8 cellular contexts compared by ENCODE assay signal in genomic region chr14:68979021-68979721, GRCh38. TPM values are rescaled to one million over a fixed set of nuclear protein-coding genes. Genes with fewer than 3 reads are reported as not detected.
DNase-seq lines count a peak whose midpoint lies in the region; ATAC-seq, FAIRE-seq and TF ChIP-seq lines count a peak whose summit lies in the region.

ACTN1 (minus strand) TSS chr14:68979302; CDS start chr14:68979056, 246 bp downstream.

- H3K79me2 ChIP-seq in neural progenitor cell (ENCODE audit: low read depth) = peaks cover 45% of the 10 kb centered on the region

- ATAC-seq in SK-N-SH treated with all-trans-retinoic acid at 6 μM for 48 hours (peak; percentile 79), gastroesophageal sphincter (peak; percentile 82), GM21529 (IDR thresholded peaks at IDR 0.05; ENCODE audit: unreplicated experiment) (no peak)
- peak; percentile 73 to 81 for ATAC-seq in activated naive CD4-positive, alpha-beta T cell treated with anti-CD3 and anti-CD28 coated beads, Interleukin-2, amount 50 U/mL, for 72 hours

- FAIRE-seq in GM18507 (lab: Jason Lieb, UNC) = no peak

- H3K27ac ChIP-seq in gastroesophageal sphincter (peak within 1 kb of the TSS; percentile 94 to 100 (median 98)), neural progenitor cell (peak within 1 kb of the TSS; percentile 98)

- H3K4me1 Mint-ChIP-seq in neural progenitor cell = peaks cover 32% of the 10 kb centered on the region

- peak; percentile 98 for TF ChIP-seq POLR2A in gastroesophageal sphincter (IDR thresholded peaks at IDR 0.05)

- WGBS in gastroesophageal sphincter (ENCODE audit: low coverage in 1 of 2), 2 donors = no CpG with 5 or more reads among the region's 68 CpGs

- peaks cover 40% of the 10 kb centered on the region for H3F3A ChIP-seq in neural progenitor cell (ENCODE audit: low read depth)

- TF ChIP-seq CTCF in gastroesophageal sphincter (IDR thresholded peaks at IDR 0.05) (peak in 1 of 4 experiments; percentile 27), neural progenitor cell (IDR thresholded peaks at IDR 0.05) (no peak)

- H3K27me3 ChIP-seq in gastroesophageal sphincter = no peaks in the 10 kb centered on the region
- no peaks in the 10 kb centered on the region for H3K27me3 ChIP-seq in neural progenitor cell

- peak within 1 kb of the TSS; percentile 96 for H3K4me3 Mint-ChIP-seq in neural progenitor cell

- H3K4me3 ChIP-seq in gastroesophageal sphincter (peak within 1 kb of the TSS; percentile 71 to 89), neural progenitor cell (peak within 1 kb of the TSS; percentile 99)

- peak within 1 kb of the TSS; percentile 86 for H3K4me2 ChIP-seq in neural progenitor cell

- H3K9me3 Mint-ChIP-seq in activated naive CD4-positive, alpha-beta T cell treated with anti-CD3 and anti-CD28 coated beads, Interleukin-2, amount 50 U/mL, for 72 hours = peaks cover 4 to 5% of the 10 kb centered on the region in 2 donors
- H3K9me3 Mint-ChIP-seq in neural progenitor cell = no peaks in the 10 kb centered on the region

- H3K9ac ChIP-seq in neural progenitor cell = peak within 1 kb of the TSS; percentile 91

- peak; percentile 22 for DNase-seq in GM18507 (ENCODE audit: extremely low spot score, insufficient read length, low read depth)
- peak; percentile 82 for DNase-seq in NCI-H1048 (lab: John Stamatoyannopoulos, UW)
- peak; percentile 73 to 91 for DNase-seq in activated naive CD4-positive, alpha-beta T cell treated with anti-CD3 and anti-CD28 coated beads, Interleukin-2, amount 50 U/mL, for 72 hours (ENCODE audit: low spot score in 2 of 2)
- peak; percentile 98 for DNase-seq in neural progenitor cell (ENCODE audit: low spot score)
- DNase-seq in superior temporal gyrus (ENCODE audit: extremely low spot score) = peak; percentile 69

- H3K36me3 ChIP-seq in gastroesophageal sphincter (peaks cover 0 to 7% of the 10 kb centered on the region in 2 donors), neural progenitor cell (no peaks in the 10 kb centered on the region)

- H3K9me3 ChIP-seq in gastroesophageal sphincter = no peaks in the 10 kb centered on the region
- no peaks in the 10 kb centered on the region for H3K9me3 ChIP-seq in neural progenitor cell (ENCODE audit: low read depth)

- H3K27me3 Mint-ChIP-seq in neural progenitor cell (ENCODE audit: insufficient read depth, low read depth) = peaks cover 4% of the 10 kb centered on the region

- peak within 1 kb of the TSS; percentile 83 to 87 for H3K27ac Mint-ChIP-seq in activated naive CD4-positive, alpha-beta T cell treated with anti-CD3 and anti-CD28 coated beads, Interleukin-2, amount 50 U/mL, for 72 hours
- H3K27ac Mint-ChIP-seq in neural progenitor cell = peak within 1 kb of the TSS; percentile 91

- peaks cover 19 to 32% of the 10 kb centered on the region in 2 donors for H3K36me3 Mint-ChIP-seq in activated naive CD4-positive, alpha-beta T cell treated with anti-CD3 and anti-CD28 coated beads, Interleukin-2, amount 50 U/mL, for 72 hours
- H3K36me3 Mint-ChIP-seq in neural progenitor cell = peaks cover 9% of the 10 kb centered on the region

- H3K4me1 ChIP-seq in gastroesophageal sphincter (peaks cover 3 to 72% (median 14%) of the 10 kb centered on the region in 3 donors), neural progenitor cell (peaks cover 11% of the 10 kb centered on the region)

- H4K20me1 ChIP-seq in neural progenitor cell (ENCODE audit: low read depth) = peaks cover 8% of the 10 kb centered on the region

- TF ChIP-seq EP300 in gastroesophageal sphincter (IDR thresholded peaks at IDR 0.05) = peak; percentile 24

- H2AFZ ChIP-seq in neural progenitor cell (replicated peaks) = peak within 1 kb of the TSS; percentile 22

TF ChIP-seq in SK-N-SH treated with all-trans-retinoic acid at 6 μM for 48 hours, 23 proteins besides CTCF, POLR2A, EP300 and RAD21:
- TF ChIP-seq RARB (CRISPR knock-in tag; IDR thresholded peaks at IDR 0.05) (no peak), ISL1 (CRISPR knock-in tag; IDR thresholded peaks at IDR 0.05) (no peak), ZFP3 (CRISPR knock-in tag; IDR thresholded peaks at IDR 0.05) (no peak), BACH2 (CRISPR knock-in tag; IDR thresholded peaks at IDR 0.05; ENCODE audit: borderline replicate concordance) (no peak), ZNF565 (CRISPR knock-in tag; conservative IDR thresholded peaks at IDR 0.05; ENCODE audit: low read depth) (no peak), ESRRG (CRISPR knock-in tag; IDR thresholded peaks at IDR 0.05) (no peak)
- TF ChIP-seq, protein P1, sequence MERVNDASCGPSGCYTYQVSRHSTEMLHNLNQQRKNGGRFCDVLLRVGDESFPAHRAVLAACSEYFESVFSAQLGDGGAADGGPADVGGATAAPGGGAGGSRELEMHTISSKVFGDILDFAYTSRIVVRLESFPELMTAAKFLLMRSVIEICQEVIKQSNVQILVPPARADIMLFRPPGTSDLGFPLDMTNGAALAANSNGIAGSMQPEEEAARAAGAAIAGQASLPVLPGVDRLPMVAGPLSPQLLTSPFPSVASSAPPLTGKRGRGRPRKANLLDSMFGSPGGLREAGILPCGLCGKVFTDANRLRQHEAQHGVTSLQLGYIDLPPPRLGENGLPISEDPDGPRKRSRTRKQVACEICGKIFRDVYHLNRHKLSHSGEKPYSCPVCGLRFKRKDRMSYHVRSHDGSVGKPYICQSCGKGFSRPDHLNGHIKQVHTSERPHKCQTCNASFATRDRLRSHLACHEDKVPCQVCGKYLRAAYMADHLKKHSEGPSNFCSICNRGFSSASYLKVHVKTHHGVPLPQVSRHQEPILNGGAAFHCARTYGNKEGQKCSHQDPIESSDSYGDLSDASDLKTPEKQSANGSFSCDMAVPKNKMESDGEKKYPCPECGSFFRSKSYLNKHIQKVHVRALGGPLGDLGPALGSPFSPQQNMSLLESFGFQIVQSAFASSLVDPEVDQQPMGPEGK (CRISPR knock-in tag; IDR thresholded peaks at IDR 0.05; ENCODE audit: borderline replicate concordance) = no peak; the same call in none of the 2 replicates
TF ChIP-seq in SK-N-SH treated with all-trans-retinoic acid at 6 μM for 48 hours: peak in this region for 0.

RNA-seq across cellular contexts. Expression of gene ACTN1, which starts in this region (rescaled TPM):
- 100 to 1,000 TPM; 106 to 120 TPM for total RNA-seq in activated naive CD4-positive, alpha-beta T cell treated with anti-CD3 and anti-CD28 coated beads, Interleukin-2, amount 50 U/mL, for 72 hours
- 1,000 to 10,000 TPM in 2 of 4 donors, 100 to 1,000 TPM in 2; 776 to 1,910 (median 969) TPM for total RNA-seq in gastroesophageal sphincter
- total RNA-seq in neural progenitor cell (ENCODE audit: low replicate concordance) = 70.7 and 97.7 TPM in 2 replicates

Comparison
In these comparisons a context has a peak if more than half of its experiments do, and no peak if none do; other contexts are left out.
1. DNase-seq: peak in every context shown above with its lines; median percentile 98 in neural progenitor cell; 82 in NCI-H1048; 82 in activated naive CD4-positive, alpha-beta T cell treated with anti-CD3 and anti-CD28 coated beads, Interleukin-2, amount 50 U/mL, for 72 hours; 69 in superior temporal gyrus; 22 in GM18507.